In genomic region chr1:25430666-25431494, GRCh38 we compare ENCODE assay signal across 1 cellular context.
A peak's percentile ranks its signal among the peaks of the same experiment; 100 is the strongest.
TF ChIP-seq lines count a peak whose summit lies in the region.

TSS of gene MACO1 (plus strand) at chr1:25430897. CDS start at chr1:25431099, 202 bp downstream.

TF ChIP-seq in K562, 482 proteins besides CTCF, POLR2A, EP300 and RAD21 (continued from another document):
- no peak for TF ChIP-seq CUX1 (CRISPR knock-in tag; IDR thresholded peaks at IDR 0.05)
- no peak for TF ChIP-seq ZNF436 (CRISPR knock-in tag; IDR thresholded peaks at IDR 0.05)
- no peak for TF ChIP-seq NR1H2 (CRISPR knock-in tag; IDR thresholded peaks at IDR 0.05)
- TF ChIP-seq DEAF1 (CRISPR knock-in tag; IDR thresholded peaks at IDR 0.05): no peak
- no peak for TF ChIP-seq HNRNPUL1 (IDR thresholded peaks at IDR 0.05; ENCODE audit: low read length)
- TF ChIP-seq HSF4 (CRISPR knock-in tag; IDR thresholded peaks at IDR 0.05; ENCODE audit: borderline replicate concordance): no peak
- peak; percentile 87 for TF ChIP-seq RBBP5 (IDR thresholded peaks at IDR 0.05; ENCODE audit: borderline replicate concordance, insufficient read depth, low read length, poor library complexity, severe bottlenecking)
- peak; percentile 66 for TF ChIP-seq GABPA (tag; conservative IDR thresholded peaks at IDR 0.05; ENCODE audit: low read depth)
- TF ChIP-seq ELK1 (CRISPR knock-in tag; IDR thresholded peaks at IDR 0.05): no peak
- TF ChIP-seq ARHGAP35 (IDR thresholded peaks at IDR 0.05; ENCODE audit: partially characterized antibody): no peak
- TF ChIP-seq GTF2F1 (IDR thresholded peaks at IDR 0.05; ENCODE audit: low read depth, low read length): no peak
- no peak for TF ChIP-seq NELFE (IDR thresholded peaks at IDR 0.05; ENCODE audit: insufficient read depth, insufficient read length)
- TF ChIP-seq E2F5 (CRISPR knock-in tag; IDR thresholded peaks at IDR 0.05): no peak; the same call in 1 of the 2 replicates
- no peak for TF ChIP-seq NFXL1 (CRISPR knock-in tag; IDR thresholded peaks at IDR 0.05)
- no peak for TF ChIP-seq RFX7 (CRISPR knock-in tag; IDR thresholded peaks at IDR 0.05)
- no peak for TF ChIP-seq TCF7L2 (IDR thresholded peaks at IDR 0.05; ENCODE audit: low read depth, low read length)
- TF ChIP-seq ZNF23 (CRISPR knock-in tag; IDR thresholded peaks at IDR 0.05): no peak
- no peak for TF ChIP-seq ZNF12 (CRISPR knock-in tag; IDR thresholded peaks at IDR 0.05)
- TF ChIP-seq SMAD2 (IDR thresholded peaks at IDR 0.05; ENCODE audit: low read depth, low read length): no peak
- no peak for TF ChIP-seq FOXO4 (CRISPR knock-in tag; IDR thresholded peaks at IDR 0.05)
- no peak for TF ChIP-seq BRF1 (IDR thresholded peaks at IDR 0.05; ENCODE audit: borderline replicate concordance, extremely low read depth, insufficient read length)
- TF ChIP-seq CBFA2T2 (conservative IDR thresholded peaks at IDR 0.05): no peak
- TF ChIP-seq UBTF (IDR thresholded peaks at IDR 0.05; ENCODE audit: borderline replicate concordance in 1 of 2, low read depth in 2 of 2, low read length in 2 of 2): peak; percentile 48 to 84; a peak in 2 of 4 replicates
- no peak for TF ChIP-seq MCM7 (IDR thresholded peaks at IDR 0.05)
- peak in 1 of 2 experiments; percentile 41; a peak in 3 of 4 replicates for TF ChIP-seq MAZ (CRISPR knock-in tag; conservative IDR thresholded peaks at IDR 0.05 in 1 of 2, IDR thresholded peaks at IDR 0.05 in 1 of 2)
- no peak for TF ChIP-seq MEF2D (tag; conservative IDR thresholded peaks at IDR 0.05; ENCODE audit: low read depth)
- TF ChIP-seq ARID1B (IDR thresholded peaks at IDR 0.05): no peak
- no peak for TF ChIP-seq TRIM25 (IDR thresholded peaks at IDR 0.05; ENCODE audit: borderline replicate concordance)
TF ChIP-seq in K562: peak in this region for 69.
